In genomic region chr11:101497292-101497691, GRCh38 we compare ENCODE assay signal across 21 cellular contexts.
"Had no signal": no experiment of that assay in that cellular context is flagged by ENCODE, and none has a peak within 500 bp of the region (broad histone marks: within the 10 kb centered on the region; RNA-seq: fewer than 3 reads in every experiment).

No MANE protein-coding gene starts in this region.

- H3K36me3 Mint-ChIP-seq: natural killer cell; stimulated activated memory B cell treated with anti-CD40 and anti-IgM and Interleukin-4, amounts not matched to agents 10 μg/mL and 1 μg/mL and 100 μg/mL, for 72 hours had no signal

- H3K9me3 Mint-ChIP-seq: stimulated activated memory B cell treated with anti-CD40 and anti-IgM and Interleukin-4, amounts not matched to agents 10 μg/mL and 1 μg/mL and 100 μg/mL, for 72 hours; stimulated activated naive CD8-positive, alpha-beta T cell treated with anti-CD3 and anti-CD28 coated beads, Interleukin-15, amount 100 ng/mL, for 72 hours had no signal

- DNase-seq: dermis blood vessel endothelial cell; effector memory CD4-positive, alpha-beta T cell; esophagus squamous epithelium; foreskin melanocyte; left ventricle myocardium superior; lower lobe of right lung; natural killer cell; occipital lobe; ovary; posterior cingulate gyrus; psoas muscle; right cardiac atrium; sigmoid colon; spleen; stimulated activated CD4-positive, alpha-beta T cell treated with anti-CD3 and anti-CD28 coated beads, Interleukin-4, amount 100 ng/mL, for 4 hours; stimulated activated naive CD8-positive, alpha-beta T cell treated with anti-CD3 and anti-CD28 coated beads, Interleukin-15, amount 100 ng/mL, for 72 hours; tibial artery; upper lobe of left lung had no signal

- H3K27ac ChIP-seq: coronary artery, esophagus squamous epithelium, lower lobe of right lung, ovary, psoas muscle, sigmoid colon, spleen, suprapubic skin, tibial artery, upper lobe of left lung had no signal

- H3K9me3 ChIP-seq: esophagus squamous epithelium, lower lobe of right lung, ovary, psoas muscle, sigmoid colon, spleen, suprapubic skin, tibial artery, upper lobe of left lung had no signal

- H3K27ac Mint-ChIP-seq: natural killer cell; stimulated activated memory B cell treated with anti-CD40 and anti-IgM and Interleukin-4, amounts not matched to agents 10 μg/mL and 1 μg/mL and 100 μg/mL, for 72 hours; stimulated activated naive CD8-positive, alpha-beta T cell treated with anti-CD3 and anti-CD28 coated beads, Interleukin-15, amount 100 ng/mL, for 72 hours had no signal

- H3K36me3 ChIP-seq: esophagus squamous epithelium, lower lobe of right lung, ovary, sigmoid colon, spleen, suprapubic skin, tibial artery, upper lobe of left lung had no signal

- H3K4me3 Mint-ChIP-seq: natural killer cell; stimulated activated memory B cell treated with anti-CD40 and anti-IgM and Interleukin-4, amounts not matched to agents 10 μg/mL and 1 μg/mL and 100 μg/mL, for 72 hours; stimulated activated naive CD8-positive, alpha-beta T cell treated with anti-CD3 and anti-CD28 coated beads, Interleukin-15, amount 100 ng/mL, for 72 hours had no signal

- ATAC-seq: left ventricle myocardium superior; lower lobe of right lung; natural killer cell; psoas muscle; stimulated activated memory B cell treated with anti-CD40 and anti-IgM and Interleukin-4, amounts not matched to agents 10 μg/mL and 1 μg/mL and 100 μg/mL, for 72 hours; stimulated activated naive CD8-positive, alpha-beta T cell treated with anti-CD3 and anti-CD28 coated beads, Interleukin-15, amount 100 ng/mL, for 72 hours had no signal

- H3K27me3 ChIP-seq: esophagus squamous epithelium, ovary, sigmoid colon, spleen, suprapubic skin, tibial artery, upper lobe of left lung had no signal

- H3K4me1 Mint-ChIP-seq: natural killer cell; stimulated activated memory B cell treated with anti-CD40 and anti-IgM and Interleukin-4, amounts not matched to agents 10 μg/mL and 1 μg/mL and 100 μg/mL, for 72 hours; stimulated activated naive CD8-positive, alpha-beta T cell treated with anti-CD3 and anti-CD28 coated beads, Interleukin-15, amount 100 ng/mL, for 72 hours had no signal

- H3K27me3 Mint-ChIP-seq: stimulated activated memory B cell treated with anti-CD40 and anti-IgM and Interleukin-4, amounts not matched to agents 10 μg/mL and 1 μg/mL and 100 μg/mL, for 72 hours; stimulated activated naive CD8-positive, alpha-beta T cell treated with anti-CD3 and anti-CD28 coated beads, Interleukin-15, amount 100 ng/mL, for 72 hours had no signal

- H3K4me1 ChIP-seq: lower lobe of right lung, psoas muscle, upper lobe of left lung had no signal

- H3K4me3 ChIP-seq: coronary artery, esophagus squamous epithelium, lower lobe of right lung, ovary, psoas muscle, sigmoid colon, spleen, suprapubic skin, tibial artery, upper lobe of left lung had no signal
